20 cellular contexts compared by ENCODE assay signal in the genomic region with DNA sequence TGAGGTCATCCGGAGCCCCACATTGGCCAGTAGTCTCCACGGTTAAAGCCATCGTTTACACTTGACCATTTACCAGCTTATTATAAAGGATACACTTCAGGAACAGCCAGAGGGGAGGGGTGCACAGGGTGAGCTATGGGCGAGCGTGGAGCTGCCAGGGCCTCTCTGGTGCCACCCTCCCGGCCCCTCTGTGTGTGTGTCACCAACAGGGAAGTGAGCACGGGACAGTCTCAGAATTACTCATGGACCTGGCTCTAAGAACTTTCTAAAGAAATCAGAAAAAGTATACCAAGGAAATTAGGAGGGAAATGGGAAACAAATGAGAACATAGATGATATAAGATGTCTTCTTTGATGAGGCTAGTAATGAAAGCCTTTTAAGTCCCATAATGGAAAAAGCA. TPM values are rescaled to one million over a fixed set of nuclear protein-coding genes. Genes with fewer than 3 reads are reported as not detected.
"Had no signal": no experiment of that assay in that cellular context is flagged by ENCODE, and none has a peak within 500 bp of the region (broad histone marks: within the 10 kb centered on the region; RNA-seq: fewer than 3 reads in every experiment).

No MANE protein-coding gene starts in this region.

- H3K9me3 Mint-ChIP-seq: activated B cell treated with CpG ODN at 0.5 μM for 24 hours; activated CD4-positive, alpha-beta memory T cell treated with anti-CD3 and anti-CD28 coated beads, Interleukin-2, amount 10 ng/mL, durations not matched to agents 7 days and 5 days; activated CD4-positive, alpha-beta T cell treated with anti-CD3 and anti-CD28 coated beads, Interleukin-2, amount 10 ng/mL, durations not matched to agents 7 days and 5 days; brain; T-helper 1 cell treated with Interleukin-12 subunit alpha and Interleukin-12 subunit beta and Interleukin-4 antibody, amounts not matched to agents 30 μg/mL and 1 μg/mL, for 36 hours had no signal

- H3K4me1 Mint-ChIP-seq: activated B cell treated with CpG ODN at 0.5 μM for 24 hours, brain had no signal

- DNase-seq: activated B cell treated with CpG ODN at 0.5 μM for 24 hours; activated CD4-positive, alpha-beta memory T cell treated with anti-CD3 and anti-CD28 coated beads, Interleukin-2, amount 10 ng/mL, durations not matched to agents 7 days and 5 days; activated CD4-positive, alpha-beta T cell treated with anti-CD3 and anti-CD28 coated beads, Interleukin-2, amount 10 ng/mL, durations not matched to agents 7 days and 5 days; activated naive CD4-positive, alpha-beta T cell treated with anti-CD3 and anti-CD28 coated beads, Interleukin-2, amount 50 U/mL, for 16 hours; activated T-cell treated with anti-CD3 and anti-CD28 coated beads for 4 hours; amygdala; Kasumi-1; KBM-7; NCI-H1048; NCI-H1694 treated with DMSO at 0.1 percent for 48 hours; NCI-H2029 treated with DMSO at 0.1 percent for 48 hours; NCI-H345; NCI-H510A; NCI-H526 treated with DMSO at 0.1 percent for 48 hours; NCI-H82; PC-3; SHP77 treated with DMSO at 0.1 percent for 48 hours had no signal

- H3K27ac Mint-ChIP-seq: activated B cell treated with CpG ODN at 0.5 μM for 24 hours; activated CD4-positive, alpha-beta memory T cell treated with anti-CD3 and anti-CD28 coated beads, Interleukin-2, amount 10 ng/mL, durations not matched to agents 7 days and 5 days; activated CD4-positive, alpha-beta T cell treated with anti-CD3 and anti-CD28 coated beads, Interleukin-2, amount 10 ng/mL, durations not matched to agents 7 days and 5 days; brain; T-helper 1 cell treated with Interleukin-12 subunit alpha and Interleukin-12 subunit beta and Interleukin-4 antibody, amounts not matched to agents 30 μg/mL and 1 μg/mL, for 36 hours had no signal

- H3K27me3 Mint-ChIP-seq: activated B cell treated with CpG ODN at 0.5 μM for 24 hours; activated CD4-positive, alpha-beta memory T cell treated with anti-CD3 and anti-CD28 coated beads, Interleukin-2, amount 10 ng/mL, durations not matched to agents 7 days and 5 days; activated CD4-positive, alpha-beta T cell treated with anti-CD3 and anti-CD28 coated beads, Interleukin-2, amount 10 ng/mL, durations not matched to agents 7 days and 5 days had no signal

- H3K4me3 Mint-ChIP-seq: activated B cell treated with CpG ODN at 0.5 μM for 24 hours; activated CD4-positive, alpha-beta memory T cell treated with anti-CD3 and anti-CD28 coated beads, Interleukin-2, amount 10 ng/mL, durations not matched to agents 7 days and 5 days; activated CD4-positive, alpha-beta T cell treated with anti-CD3 and anti-CD28 coated beads, Interleukin-2, amount 10 ng/mL, durations not matched to agents 7 days and 5 days; brain; T-helper 1 cell treated with Interleukin-12 subunit alpha and Interleukin-12 subunit beta and Interleukin-4 antibody, amounts not matched to agents 30 μg/mL and 1 μg/mL, for 36 hours had no signal

- ATAC-seq: PC-3 had no signal

RNA-seq across cellular contexts. Expression of a gene that starts 15.0 kb away (rescaled TPM):
- total RNA-seq: PC-3, SK-MEL-5 had no signal
